Comparison of ENCODE assay signal across 20 cellular contexts in the genomic region with DNA sequence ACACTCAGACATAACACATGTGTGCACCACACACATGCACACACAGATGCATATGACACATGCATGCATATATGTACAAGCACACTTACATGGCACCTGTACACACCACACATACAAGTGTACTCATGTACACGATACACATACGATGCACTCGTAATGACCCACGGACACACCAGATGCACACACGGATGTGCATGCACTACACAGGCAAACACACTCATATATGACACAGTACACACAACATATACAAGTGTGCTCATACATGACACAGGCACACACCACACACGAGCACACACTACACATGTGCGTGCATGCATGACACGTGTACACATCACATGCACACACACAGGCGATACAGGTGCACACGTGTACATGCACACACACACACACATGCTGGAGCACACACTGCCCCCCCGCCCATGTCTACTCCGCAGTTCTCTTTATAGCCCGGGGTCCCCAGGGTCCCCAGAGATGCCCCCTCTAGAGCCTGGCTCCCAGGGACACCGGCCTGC. TPM values are rescaled to one million over a fixed set of nuclear protein-coding genes. Genes with fewer than 3 reads are reported as not detected.
DNase-seq lines count a peak whose midpoint lies in the region; ATAC-seq, FAIRE-seq and TF ChIP-seq lines count a peak whose summit lies in the region.
"Had no signal": no experiment of that assay in that cellular context is flagged by ENCODE, and none has a peak within 500 bp of the region (broad histone marks: within the 10 kb centered on the region; RNA-seq: fewer than 3 reads in every experiment).

No MANE protein-coding gene starts in this region.

- ATAC-seq in HepG2 = no peak
- ATAC-seq in right lobe of liver = no peak
- ATAC-seq in GM12878 = no peak

- H3K79me2 ChIP-seq in HepG2 (ENCODE audit: insufficient read depth, low read length) = no peaks in the 10 kb centered on the region
- no peaks in the 10 kb centered on the region for H3K79me2 ChIP-seq in GM12878 (ENCODE audit: control insufficient read depth, insufficient read depth, low read length)
- H3K79me2 ChIP-seq in neural progenitor cell (ENCODE audit: low read depth) = no peaks in the 10 kb centered on the region

- H3K27me3 ChIP-seq in HepG2 (ENCODE audit: control insufficient read depth in 1 of 2, insufficient read depth in 2 of 2, low read length in 2 of 2) (peaks cover 27 to 74% of the 10 kb centered on the region in 2 experiments), right lobe of liver (no peaks in the 10 kb centered on the region), GM12878 (replicated peaks in 1 of 2; ENCODE audit: control insufficient read depth in 2 of 2, insufficient read depth in 2 of 2, low read length in 1 of 2) (no peaks in the 10 kb centered on the region; a peak in 1 of 4 replicates), neural progenitor cell (no peaks in the 10 kb centered on the region), uterus (no peaks in the 10 kb centered on the region)

- H3K4me3 ChIP-seq in HepG2 (replicated peaks in 1 of 3; ENCODE audit: insufficient read depth in 1 of 3, low read depth in 2 of 3, low read length in 3 of 3) (no peak overlapping the region), right lobe of liver (no peak overlapping the region), GM12878 (no peak overlapping the region), neural progenitor cell (no peak overlapping the region), uterus (no peak overlapping the region)
- H3K4me3 ChIP-seq: BLaER1, GM23248 had no signal

- in situ Hi-C loops in HepG2 (cut with HindIII; ENCODE audit: extremely low pct_ligation_motif_present, low pct_unique_long_range_greater_than_20kb) = no loop called here
- in situ Hi-C loops in GM12878 (cut with MboI) = no loop called here

- RAD21 ChIA-PET in GM12878 (lab: Charles Lee; ENCODE audit: unreplicated experiment) = no interaction called here

- intact Hi-C loops in HepG2 (cut with micrococcal nuclease; ENCODE audit: unreplicated experiment) = no loop called here
- intact Hi-C loops in right lobe of liver (cut with DNase I) = no loop called here
- intact Hi-C loops in GM12878 (cut with micrococcal nuclease; ENCODE audit: unreplicated experiment) = no loop called here
- intact Hi-C loops in uterus (cut with DNase I; ENCODE audit: low total_unique reads) = no loop called here

- no peak for DNase-seq in HepG2 (ENCODE audit: low spot score)
- DNase-seq in right lobe of liver = no peak
- no peak for DNase-seq in GM12878 (ENCODE audit: low read depth, low spot score)
- no peak for DNase-seq in neural progenitor cell (ENCODE audit: low spot score)
- no peak for DNase-seq in urothelium cell line (ENCODE audit: low spot score)
- DNase-seq in NCI-H345 (lab: John Stamatoyannopoulos, UW) = no peak
- no peak for DNase-seq in activated CD4-positive, alpha-beta T cell treated with anti-CD3 and anti-CD28 coated beads, Interleukin-2, amount 50 U/mL, for 48 hours
- DNase-seq in uterus = no peak
- DNase-seq: AML-193; Caco-2; CD8-positive, alpha-beta memory T cell; GF-D8; H7 had no signal

- no peak overlapping the region for H3K27ac Mint-ChIP-seq in neural progenitor cell
- H3K27ac Mint-ChIP-seq: IgD-negative memory B cell had no signal

- H3K9ac ChIP-seq in HepG2 (ENCODE audit: insufficient read depth, low read depth, low read length) = no peak overlapping the region
- H3K9ac ChIP-seq in GM12878 (ENCODE audit: control insufficient read depth, insufficient read depth, low read length) = no peak overlapping the region
- H3K9ac ChIP-seq in neural progenitor cell = no peak overlapping the region
- H3K9ac ChIP-seq: BLaER1, GM23248 had no signal

- peaks cover 15% of the 10 kb centered on the region for H3K27me3 Mint-ChIP-seq in neural progenitor cell (ENCODE audit: insufficient read depth, low read depth)
- H3K27me3 Mint-ChIP-seq: CD8-positive, alpha-beta memory T cell had no signal

- BruUV-seq in HepG2 (replicated peaks; lab: Mats Ljungman, UMichigan) (no TSS peak), GM12878 (replicated peaks; lab: Mats Ljungman, UMichigan) (no TSS peak)

- H3K27ac ChIP-seq in HepG2 (ENCODE audit: extremely low read length, insufficient read depth, low read length) (no peak overlapping the region), right lobe of liver (no peak overlapping the region), GM12878 (ENCODE audit: control insufficient read depth, insufficient read depth) (no peak overlapping the region), neural progenitor cell (no peak overlapping the region), uterus (no peak overlapping the region)
- H3K27ac ChIP-seq: 22Rv1, BLaER1, GM23248, HL-60 had no signal

- H3K36me3 ChIP-seq in HepG2 (replicated peaks in 1 of 2; ENCODE audit: control insufficient read depth in 1 of 2, insufficient read depth in 2 of 2, low read length in 2 of 2) = no peaks in the 10 kb centered on the region
- H3K36me3 ChIP-seq in right lobe of liver = no peaks in the 10 kb centered on the region
- H3K36me3 ChIP-seq in GM12878 (ENCODE audit: control insufficient read depth in 2 of 2, insufficient read depth in 2 of 2, low read length in 1 of 2) = no peaks in the 10 kb centered on the region
- H3K36me3 ChIP-seq in neural progenitor cell = no peaks in the 10 kb centered on the region
- H3K36me3 ChIP-seq in uterus = no peaks in the 10 kb centered on the region
- H3K36me3 ChIP-seq: BLaER1 had no signal

- H3K4me2 ChIP-seq in HepG2 (ENCODE audit: low read depth, low read length) (no peak overlapping the region), GM12878 (ENCODE audit: control insufficient read depth, insufficient read depth) (no peak overlapping the region), neural progenitor cell (no peak overlapping the region)
- H3K4me2 ChIP-seq: BLaER1 had no signal

- H3K4me1 ChIP-seq in HepG2 (ENCODE audit: insufficient read depth, low read length) = peaks cover 17% of the 10 kb centered on the region
- H3K4me1 ChIP-seq in right lobe of liver = no peaks in the 10 kb centered on the region
- H3K4me1 ChIP-seq in GM12878 (ENCODE audit: control insufficient read depth, insufficient read depth, low read length) = no peaks in the 10 kb centered on the region
- peaks cover 11% of the 10 kb centered on the region for H3K4me1 ChIP-seq in neural progenitor cell
- no peaks in the 10 kb centered on the region for H3K4me1 ChIP-seq in uterus

- TF ChIP-seq RAD21 in HepG2 (CRISPR knock-in tag; IDR thresholded peaks at IDR 0.05) = no peak
- TF ChIP-seq RAD21 in GM12878 (IDR thresholded peaks at IDR 0.05; ENCODE audit: insufficient read depth, low read depth, low read length) = no peak

- WGBS in HepG2 (ENCODE audit: low lambda C conversion rate) = 44% methylated on average over 12 of the region's 14 CpGs
- no CpG with 5 or more reads among the region's 14 CpGs for WGBS in right lobe of liver (ENCODE audit: insufficient coverage, low coverage, low lambda C conversion rate, missing lambda C conversion rate)
- 41% methylated on average over 14 of the region's 14 CpGs for WGBS in GM12878 (ENCODE audit: insufficient coverage, insufficient replicate concordance, low lambda C conversion rate, missing lambda C conversion rate)

- H3K9me3 Mint-ChIP-seq in neural progenitor cell = no peaks in the 10 kb centered on the region
- H3K9me3 Mint-ChIP-seq: CD8-positive, alpha-beta memory T cell; IgD-negative memory B cell had no signal

- no peak for TF ChIP-seq POLR2A in HepG2 (IDR thresholded peaks at IDR 0.05; ENCODE audit: insufficient read depth in 1 of 2, low read depth in 2 of 2, low read length in 2 of 2)
- TF ChIP-seq POLR2A in right lobe of liver (IDR thresholded peaks at IDR 0.05) = no peak
- no peak for TF ChIP-seq POLR2A in GM12878 (IDR thresholded peaks at IDR 0.05; ENCODE audit: low read depth, low read length)
- no peak for TF ChIP-seq POLR2A in uterus (IDR thresholded peaks at IDR 0.05)

- H3K4me3 Mint-ChIP-seq in neural progenitor cell = peak overlapping the region; percentile 15
- H3K4me3 Mint-ChIP-seq: CD8-positive, alpha-beta memory T cell; IgD-negative memory B cell had no signal

- H3F3A ChIP-seq in neural progenitor cell (ENCODE audit: low read depth) = no peaks in the 10 kb centered on the region

- H4K20me1 ChIP-seq in HepG2 (ENCODE audit: insufficient read depth, low read length) = no peaks in the 10 kb centered on the region
- no peaks in the 10 kb centered on the region for H4K20me1 ChIP-seq in GM12878 (ENCODE audit: control insufficient read depth, insufficient read depth)
- H4K20me1 ChIP-seq in neural progenitor cell (ENCODE audit: low read depth) = no peaks in the 10 kb centered on the region

- CTCF ChIA-PET in HepG2 (lab: Yijun Ruan, JAX; ENCODE audit: low intra/inter-chr PET ratio, low total read pairs) = no interaction called here
- CTCF ChIA-PET in GM12878 (lab: Yijun Ruan, JAX) = no interaction called here

- H3K36me3 Mint-ChIP-seq in neural progenitor cell = no peaks in the 10 kb centered on the region
- H3K36me3 Mint-ChIP-seq: CD8-positive, alpha-beta memory T cell; IgD-negative memory B cell had no signal

- SMC1A ChIA-PET in GM12878 (lab: Charles Lee; ENCODE audit: uncharacterized antibody, unreplicated experiment) = no interaction called here

- H2AFZ ChIP-seq in HepG2 (ENCODE audit: low read length) (no peak overlapping the region), GM12878 (ENCODE audit: control insufficient read depth, low read depth, low read length) (no peak overlapping the region), neural progenitor cell (replicated peaks) (no peak overlapping the region)
- H2AFZ ChIP-seq: GM23248 had no signal

- peaks cover 17% of the 10 kb centered on the region for H3K4me1 Mint-ChIP-seq in neural progenitor cell
- H3K4me1 Mint-ChIP-seq: CD8-positive, alpha-beta memory T cell; IgD-negative memory B cell had no signal

- TF ChIP-seq CTCF in HepG2 (CRISPR knock-in tag; IDR thresholded peaks at IDR 0.05) (no peak), right lobe of liver (IDR thresholded peaks at IDR 0.05) (no peak), GM12878 (IDR thresholded peaks at IDR 0.05 in 2 of 3, conservative IDR thresholded peaks at IDR 0.05 in 1 of 3; ENCODE audit: control insufficient read depth in 2 of 3, extremely low read depth in 1 of 3, insufficient read depth in 1 of 3, low read depth in 3 of 3, low read length in 3 of 3) (no peak), neural progenitor cell (IDR thresholded peaks at IDR 0.05) (no peak), uterus (IDR thresholded peaks at IDR 0.05) (no peak)

- TF ChIP-seq EP300 in HepG2 (IDR thresholded peaks at IDR 0.05; ENCODE audit: low read depth in 2 of 2, low read length in 2 of 2) (no peak), HepG2 (CRISPR knock-in tag; IDR thresholded peaks at IDR 0.05; ENCODE audit: borderline replicate concordance) (no peak), GM12878 (IDR thresholded peaks at IDR 0.05; ENCODE audit: borderline replicate concordance in 1 of 2, control insufficient read depth in 1 of 2, low read depth in 2 of 2, low read length in 2 of 2) (no peak)

- FAIRE-seq in HepG2 (lab: Jason Lieb, UNC) = no peak
- FAIRE-seq in GM12878 (lab: Jason Lieb, UNC) = no peak
- peak; percentile 94 for FAIRE-seq in urothelium cell line (lab: Jason Lieb, UNC)
- FAIRE-seq: GM19239 had no signal

- POLR2A ChIA-PET in HepG2 (lab: Yijun Ruan, JAX) (no interaction called here), GM12878 (lab: Charles Lee) (no interaction called here)

- H3K9me3 ChIP-seq in HepG2 (ENCODE audit: low read length) (no peaks in the 10 kb centered on the region), right lobe of liver (no peaks in the 10 kb centered on the region), GM12878 (replicated peaks; ENCODE audit: control insufficient read depth, insufficient read depth, low read length) (no peaks in the 10 kb centered on the region), neural progenitor cell (ENCODE audit: low read depth) (no peaks in the 10 kb centered on the region), uterus (no peaks in the 10 kb centered on the region)
- H3K9me3 ChIP-seq: BLaER1, Caco-2 had no signal

RNA-seq across cellular contexts. Expression of gene TH, which starts 4.8 kb away (rescaled TPM):
- not detected in 2 replicates for total RNA-seq in HepG2 (2016; rRNA removed; fragmentation: Illumina TruSeq; extraction: Trizol)
- total RNA-seq in HepG2 (2016; cell fraction: cytosol; rRNA removed; fragmentation: Illumina TruSeq; extraction: Trizol; ENCODE audit: low read depth) = not detected in 2 replicates
- not detected in 2 replicates for total RNA-seq in HepG2 (2016; cell fraction: insoluble cytoplasmic fraction; rRNA removed; fragmentation: Illumina TruSeq; extraction: Trizol)
- not detected in 2 replicates for total RNA-seq in HepG2 (2016; cell fraction: membrane; rRNA removed; fragmentation: Illumina TruSeq; extraction: Trizol)
- total RNA-seq in HepG2 (2016; cell fraction: nucleus; rRNA removed; fragmentation: Illumina TruSeq; extraction: Trizol) = not detected in 2 replicates
- polyA plus RNA-seq in HepG2 (2011; rRNA removed) = 0.36 and 0.42 TPM in 2 replicates
- 0.08 and 0.15 TPM in 2 replicates for polyA plus RNA-seq in HepG2 (2011; cell fraction: cytosol; rRNA removed)
- 3.1 and 4.3 TPM in 2 replicates for polyA plus RNA-seq in HepG2 (2011; cell fraction: nucleus; rRNA removed)
- polyA plus RNA-seq in HepG2 (2012) = not detected in 2 replicates
- polyA plus RNA-seq in HepG2 (2016; cell fraction: cytosol; fragmentation: Illumina TruSeq; extraction: Trizol; ENCODE audit: low read depth) = not detected in 2 replicates
- polyA plus RNA-seq in HepG2 (2016; cell fraction: insoluble cytoplasmic fraction; fragmentation: Illumina TruSeq; extraction: Trizol; ENCODE audit: low read depth) = not detected in 2 replicates
- polyA plus RNA-seq in HepG2 (2016; cell fraction: membrane; fragmentation: Illumina TruSeq; extraction: Trizol; ENCODE audit: low read depth) = not detected in 2 replicates
- polyA plus RNA-seq in HepG2 (2016; cell fraction: nucleus; fragmentation: Illumina TruSeq; extraction: Trizol; ENCODE audit: insufficient read depth, low read depth) = not detected in 2 replicates
- not detected in 2 replicates for polyA minus RNA-seq in HepG2 (2011; rRNA and poly(A)+ RNA removed; ENCODE audit: low replicate concordance)
- not detected in 2 replicates for polyA minus RNA-seq in HepG2 (2011; cell fraction: cytosol; rRNA and poly(A)+ RNA removed)
- polyA minus RNA-seq in HepG2 (2011; cell fraction: nucleus; rRNA and poly(A)+ RNA removed) = not detected in 2 replicates
- total RNA-seq in right lobe of liver = under 1 TPM in 2 of 6 experiments, not detected in 4; 0.51 to 0.64 TPM
- total RNA-seq in GM12878 (2013; cell fraction: nucleolus; rRNA removed) = not detected in 2 replicates
- not detected in 2 replicates for total RNA-seq in GM12878 (2014; rRNA removed)
- not detected in 2 replicates for total RNA-seq in GM12878 (2014; rRNA removed; fragmentation: Illumina TruSeq; extraction: Trizol)
- total RNA-seq in GM12878 (2021) = not detected in 2 replicates
- not detected for polyA plus RNA-seq in GM12878 (2011; ENCODE audit: low read depth)
- not detected in 2 replicates for polyA plus RNA-seq in GM12878 (2011; rRNA removed)
- not detected in 2 replicates for polyA plus RNA-seq in GM12878 (2011; cell fraction: cytosol; rRNA removed)
- polyA plus RNA-seq in GM12878 (2011; cell fraction: nucleus; rRNA removed) = not detected in 2 replicates
- polyA plus RNA-seq in GM12878 (2012) = not detected in 2 replicates
- not detected in 2 replicates for polyA plus RNA-seq in GM12878 (2014; fragmentation: Illumina TruSeq; extraction: Trizol)
- not detected for polyA plus RNA-seq in GM12878 (2014; fragmentation: Nextera tagmentation; extraction: Ambion mirVana)
- polyA plus RNA-seq in GM12878 (2014; rRNA removed) = not detected in 2 replicates
- polyA plus RNA-seq in GM12878 (2016; fragmentation: Nextera tagmentation; extraction: Ambion mirVana) = not detected
- not detected in 2 replicates for polyA minus RNA-seq in GM12878 (2011; rRNA and poly(A)+ RNA removed)
- polyA minus RNA-seq in GM12878 (2011; cell fraction: cytosol; rRNA and poly(A)+ RNA removed) = not detected in 2 replicates
- not detected in 2 replicates for polyA minus RNA-seq in GM12878 (2011; cell fraction: nucleus; rRNA and poly(A)+ RNA removed)
- total RNA-seq in neural progenitor cell (ENCODE audit: low replicate concordance) = 2.0 and 6.2 TPM in 2 replicates
- 1 to 10 TPM in 1 of 4 donors, under 1 TPM in 1, not detected in 2; 0.37 to 1.3 TPM for total RNA-seq in uterus
- total RNA-seq: A673; Caco-2; CD8-positive, alpha-beta memory T cell; GM23248; H7 had no signal
- polyA plus RNA-seq: CD8-positive, alpha-beta memory T cell; GM23248; IgD-negative memory B cell had no signal

RNA-seq across cellular contexts. Expression of gene INS, which starts 15.4 kb away (rescaled TPM):
- total RNA-seq in HepG2 (2016; rRNA removed; fragmentation: Illumina TruSeq; extraction: Trizol) (not detected in 2 replicates), right lobe of liver (not detected), GM12878 (2014; rRNA removed) (not detected in 2 replicates), GM12878 (2014; rRNA removed; fragmentation: Illumina TruSeq; extraction: Trizol) (not detected in 2 replicates), GM12878 (2021) (not detected in 2 replicates), neural progenitor cell (ENCODE audit: low replicate concordance) (not detected in 2 replicates), uterus (not detected)
- total RNA-seq in HepG2 (2016; cell fraction: cytosol; rRNA removed; fragmentation: Illumina TruSeq; extraction: Trizol; ENCODE audit: low read depth) = not detected in 2 replicates
- total RNA-seq in HepG2 (2016; cell fraction: insoluble cytoplasmic fraction; rRNA removed; fragmentation: Illumina TruSeq; extraction: Trizol) = not detected in 2 replicates
- not detected in 2 replicates for total RNA-seq in HepG2 (2016; cell fraction: membrane; rRNA removed; fragmentation: Illumina TruSeq; extraction: Trizol)
- total RNA-seq in HepG2 (2016; cell fraction: nucleus; rRNA removed; fragmentation: Illumina TruSeq; extraction: Trizol) = not detected in 2 replicates
- polyA plus RNA-seq in HepG2 (2011; rRNA removed) (not detected in 2 replicates), GM12878 (2011; rRNA removed) (not detected in 2 replicates), GM12878 (2014; fragmentation: Illumina TruSeq; extraction: Trizol) (not detected in 2 replicates), GM12878 (2014; fragmentation: Nextera tagmentation; extraction: Ambion mirVana) (not detected), GM12878 (2014; rRNA removed) (not detected in 2 replicates), GM12878 (2016; fragmentation: Nextera tagmentation; extraction: Ambion mirVana) (not detected)
- not detected in 2 replicates for polyA plus RNA-seq in HepG2 (2011; cell fraction: cytosol; rRNA removed)
- not detected in 2 replicates for polyA plus RNA-seq in HepG2 (2011; cell fraction: nucleus; rRNA removed)
- not detected in 2 replicates for polyA plus RNA-seq in HepG2 (2012)
- polyA plus RNA-seq in HepG2 (2016; cell fraction: cytosol; fragmentation: Illumina TruSeq; extraction: Trizol; ENCODE audit: low read depth) = not detected in 2 replicates
- not detected in 2 replicates for polyA plus RNA-seq in HepG2 (2016; cell fraction: insoluble cytoplasmic fraction; fragmentation: Illumina TruSeq; extraction: Trizol; ENCODE audit: low read depth)
- not detected in 2 replicates for polyA plus RNA-seq in HepG2 (2016; cell fraction: membrane; fragmentation: Illumina TruSeq; extraction: Trizol; ENCODE audit: low read depth)
- not detected in 2 replicates for polyA plus RNA-seq in HepG2 (2016; cell fraction: nucleus; fragmentation: Illumina TruSeq; extraction: Trizol; ENCODE audit: insufficient read depth, low read depth)
- polyA minus RNA-seq in HepG2 (2011; rRNA and poly(A)+ RNA removed; ENCODE audit: low replicate concordance) = not detected in 2 replicates
- not detected in 2 replicates for polyA minus RNA-seq in HepG2 (2011; cell fraction: cytosol; rRNA and poly(A)+ RNA removed)
- not detected in 2 replicates for polyA minus RNA-seq in HepG2 (2011; cell fraction: nucleus; rRNA and poly(A)+ RNA removed)
- total RNA-seq in GM12878 (2013; cell fraction: nucleolus; rRNA removed) = not detected in 2 replicates
- not detected for polyA plus RNA-seq in GM12878 (2011; ENCODE audit: low read depth)
- polyA plus RNA-seq in GM12878 (2011; cell fraction: cytosol; rRNA removed) = not detected in 2 replicates
- polyA plus RNA-seq in GM12878 (2011; cell fraction: nucleus; rRNA removed) = not detected in 2 replicates
- polyA plus RNA-seq in GM12878 (2012) = not detected in 2 replicates
- not detected in 2 replicates for polyA minus RNA-seq in GM12878 (2011; rRNA and poly(A)+ RNA removed)
- not detected in 2 replicates for polyA minus RNA-seq in GM12878 (2011; cell fraction: cytosol; rRNA and poly(A)+ RNA removed)
- not detected in 2 replicates for polyA minus RNA-seq in GM12878 (2011; cell fraction: nucleus; rRNA and poly(A)+ RNA removed)
- total RNA-seq: A673; Caco-2; CD8-positive, alpha-beta memory T cell; GM23248; H7 had no signal
- polyA plus RNA-seq: CD8-positive, alpha-beta memory T cell; GM23248; IgD-negative memory B cell had no signal

RNA-seq across cellular contexts. Expression of gene IGF2, which starts 37.3 kb away (rescaled TPM):
- total RNA-seq in HepG2 (2016; rRNA removed; fragmentation: Illumina TruSeq; extraction: Trizol) (79.1 and 138 TPM in 2 replicates), right lobe of liver (100 to 1,000 TPM in 5 of 6 experiments, 10 to 100 TPM in 1; 86.6 to 289 (median 177) TPM), GM12878 (2014; rRNA removed) (not detected in 2 replicates), GM12878 (2014; rRNA removed; fragmentation: Illumina TruSeq; extraction: Trizol) (not detected in 2 replicates), GM12878 (2021) (0.35 and 0.41 TPM in 2 replicates), neural progenitor cell (ENCODE audit: low replicate concordance) (0.45 and 3.3 TPM in 2 replicates), uterus (100 to 1,000 TPM in 3 of 4 donors, 10 to 100 TPM in 1; 54.1 to 347 (median 188) TPM)
- 150 and 154 TPM in 2 replicates for total RNA-seq in HepG2 (2016; cell fraction: cytosol; rRNA removed; fragmentation: Illumina TruSeq; extraction: Trizol; ENCODE audit: low read depth)
- 71.0 and 125 TPM in 2 replicates for total RNA-seq in HepG2 (2016; cell fraction: insoluble cytoplasmic fraction; rRNA removed; fragmentation: Illumina TruSeq; extraction: Trizol)
- 362 and 363 TPM in 2 replicates for total RNA-seq in HepG2 (2016; cell fraction: membrane; rRNA removed; fragmentation: Illumina TruSeq; extraction: Trizol)
- 89.6 and 109 TPM in 2 replicates for total RNA-seq in HepG2 (2016; cell fraction: nucleus; rRNA removed; fragmentation: Illumina TruSeq; extraction: Trizol)
- polyA plus RNA-seq in HepG2 (2011; rRNA removed) (254 and 379 TPM in 2 replicates), GM12878 (2011; rRNA removed) (0.03 TPM in 1 of 2 replicates, not detected in the other), GM12878 (2014; fragmentation: Illumina TruSeq; extraction: Trizol) (not detected in 2 replicates), GM12878 (2014; fragmentation: Nextera tagmentation; extraction: Ambion mirVana) (not detected), GM12878 (2014; rRNA removed) (not detected in 2 replicates), GM12878 (2016; fragmentation: Nextera tagmentation; extraction: Ambion mirVana) (not detected)
- polyA plus RNA-seq in HepG2 (2011; cell fraction: cytosol; rRNA removed) = 454 and 616 TPM in 2 replicates
- 839 and 1,149 TPM in 2 replicates for polyA plus RNA-seq in HepG2 (2011; cell fraction: nucleus; rRNA removed)
- polyA plus RNA-seq in HepG2 (2012) = 4,210 and 4,559 TPM in 2 replicates
- polyA plus RNA-seq in HepG2 (2016; cell fraction: cytosol; fragmentation: Illumina TruSeq; extraction: Trizol; ENCODE audit: low read depth) = 341 and 387 TPM in 2 replicates
- polyA plus RNA-seq in HepG2 (2016; cell fraction: insoluble cytoplasmic fraction; fragmentation: Illumina TruSeq; extraction: Trizol; ENCODE audit: low read depth) = 1,191 and 1,950 TPM in 2 replicates
- 1,798 and 2,413 TPM in 2 replicates for polyA plus RNA-seq in HepG2 (2016; cell fraction: membrane; fragmentation: Illumina TruSeq; extraction: Trizol; ENCODE audit: low read depth)
- polyA plus RNA-seq in HepG2 (2016; cell fraction: nucleus; fragmentation: Illumina TruSeq; extraction: Trizol; ENCODE audit: insufficient read depth, low read depth) = 949 and 1,082 TPM in 2 replicates
- polyA minus RNA-seq in HepG2 (2011; rRNA and poly(A)+ RNA removed; ENCODE audit: low replicate concordance) = 0.19 and 781 TPM in 2 replicates
- polyA minus RNA-seq in HepG2 (2011; cell fraction: cytosol; rRNA and poly(A)+ RNA removed) = 811 and 1,353 TPM in 2 replicates
- polyA minus RNA-seq in HepG2 (2011; cell fraction: nucleus; rRNA and poly(A)+ RNA removed) = 170 and 248 TPM in 2 replicates
- total RNA-seq in GM12878 (2013; cell fraction: nucleolus; rRNA removed) = not detected in 2 replicates
- not detected for polyA plus RNA-seq in GM12878 (2011; ENCODE audit: low read depth)
- polyA plus RNA-seq in GM12878 (2011; cell fraction: cytosol; rRNA removed) = 0.02 TPM in 1 of 2 replicates, not detected in the other
- 0.04 TPM in 1 of 2 replicates, not detected in the other for polyA plus RNA-seq in GM12878 (2011; cell fraction: nucleus; rRNA removed)
- not detected in 2 replicates for polyA plus RNA-seq in GM12878 (2012)
- polyA minus RNA-seq in GM12878 (2011; rRNA and poly(A)+ RNA removed) = 0.21 TPM in 1 of 2 replicates, not detected in the other
- not detected in 2 replicates for polyA minus RNA-seq in GM12878 (2011; cell fraction: cytosol; rRNA and poly(A)+ RNA removed)
- not detected in 2 replicates for polyA minus RNA-seq in GM12878 (2011; cell fraction: nucleus; rRNA and poly(A)+ RNA removed)
- total RNA-seq: GM23248 had no signal
- polyA plus RNA-seq: CD8-positive, alpha-beta memory T cell; IgD-negative memory B cell had no signal

Comparison
In these comparisons a context has a peak if more than half of its experiments do, and no peak if none do; other contexts are left out.
1. RNA of gene IGF2, which starts 37.3 kb away (total RNA-seq): 54.1 to 347 TPM in uterus, 86.6 to 289 TPM in right lobe of liver and 71.0 to 363 TPM in HepG2; 0.45 to 3.3 TPM in neural progenitor cell and 0.35 to 0.41 TPM in GM12878; every median in the first group is over 10 times any median in the second.
2. Of the 75 proteins assayed by ChIP-seq in both HepG2 and GM12878: peak only in HepG2: none; only in GM12878: BCL3 and PBX3; in both: none; in neither: 72; mixed calls (peak in some experiments, not most) for 1.